ENCODE assay signal across 8 cellular contexts in the genomic region with DNA sequence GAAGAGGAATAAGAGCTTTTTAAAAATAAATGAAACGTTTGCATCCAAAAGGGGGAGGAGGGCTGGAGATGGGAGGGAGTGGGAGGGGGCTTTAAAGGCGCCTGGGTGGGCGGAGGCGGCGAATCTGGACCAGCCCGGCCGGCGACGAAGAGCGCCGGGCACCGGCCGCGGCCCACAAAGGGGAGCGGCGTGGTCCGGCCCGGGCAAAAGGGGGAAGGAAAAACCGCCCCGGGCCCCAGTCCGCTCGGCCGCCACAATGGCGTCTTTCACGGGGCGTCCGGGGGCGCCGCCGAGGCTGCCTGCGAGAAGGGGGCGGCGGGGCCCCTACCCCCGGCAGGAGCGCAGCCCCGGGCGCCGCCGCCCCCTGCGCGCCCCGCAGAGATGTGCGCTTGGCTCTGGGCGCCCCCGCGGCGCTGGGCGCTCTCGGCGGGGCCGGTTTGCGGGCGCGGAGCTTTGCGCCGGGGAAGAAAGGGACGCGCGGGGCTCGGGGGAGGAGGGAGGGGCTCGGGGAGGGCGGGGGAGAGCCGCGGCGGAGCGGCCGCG.
DNase-seq lines count a peak whose midpoint lies in the region; TF ChIP-seq lines count a peak whose summit lies in the region.

No MANE protein-coding gene starts in this region.

- in situ Hi-C loops in HAP-1 (cut with MboI; ENCODE audit: low sequenced_read_pairs) = no loop called here

- no peak for TF ChIP-seq CTCF in BJ (IDR thresholded peaks at IDR 0.05; ENCODE audit: insufficient read depth, low read depth, low read length)
- no peak for TF ChIP-seq CTCF in VCaP (conservative IDR thresholded peaks at IDR 0.05)

- H3K9me3 ChIP-seq in HAP-1 = no peaks in the 10 kb centered on the region

- CTCF ChIA-PET in BJ (lab: Yijun Ruan, JAX) = interaction anchor here (0.7 to 1.0 kb wide), 3 partner anchors 105 to 348 kb away, joined by 3 to 5 read pairs (median 3); no protein-coding TSS in a partner anchor

- H3K27ac ChIP-seq in VCaP (peak overlapping the region; percentile 92), substantia nigra (ENCODE audit: low read depth, low read length, poor library complexity, severe bottlenecking) (peak overlapping the region; percentile 86)

- no peaks in the 10 kb centered on the region for H3K36me3 ChIP-seq in BJ (ENCODE audit: control insufficient read depth, insufficient read depth, low read length)
- H3K36me3 ChIP-seq in HAP-1 (replicated peaks) = no peaks in the 10 kb centered on the region

- H3K4me3 ChIP-seq in BJ (ENCODE audit: low read depth, low read length) (peak overlapping the region; percentile 58), HAP-1 (peak overlapping the region; percentile 35), iPS-11a (ENCODE audit: low read depth, low read length) (peak overlapping the region; percentile 56)

- H3K27me3 ChIP-seq in BJ (ENCODE audit: control insufficient read depth, insufficient read depth, low read length) = peaks cover 28% of the 10 kb centered on the region
- H3K27me3 ChIP-seq in HAP-1 (ENCODE audit: low read depth) = peaks cover 63% of the 10 kb centered on the region

- DNase-seq in BJ (ENCODE audit: low read depth) = no peak
- no peak for DNase-seq in HAP-1 (ENCODE audit: low spot score in 2 of 2)
- peak in 20 of 49 donors; percentile 33 to 76 (median 56) for DNase-seq in substantia nigra (lab: John Stamatoyannopoulos, UW)
- no peak for DNase-seq in activated naive CD4-positive, alpha-beta T cell (lab: John Stamatoyannopoulos, UW)
- DNase-seq in NCI-H524 (lab: John Stamatoyannopoulos, UW) = no peak
- no peak for DNase-seq in activated CD4-positive, alpha-beta T cell treated with anti-CD3 and anti-CD28 coated beads for 4 hours

- POLR2A ChIA-PET in BJ (lab: Charles Lee) = no interaction called here

- peaks cover 24% of the 10 kb centered on the region for H3K4me1 ChIP-seq in HAP-1
